ENCODE assay signal across 23 cellular contexts in genomic region chrY:7654985-7655384, GRCh38.
"Had no signal": no experiment of that assay in that cellular context is flagged by ENCODE, and none has a peak within 500 bp of the region (broad histone marks: within the 10 kb centered on the region; RNA-seq: fewer than 3 reads in every experiment).

No MANE protein-coding gene starts in this region.

- H3K4me1 ChIP-seq: esophagus squamous epithelium, heart right ventricle, left lung, prostate gland, right atrium auricular region, stomach, thyroid gland, vagina had no signal

- ATAC-seq: effector memory CD8-positive, alpha-beta T cell; heart right ventricle; left cardiac atrium; left lung; naive thymus-derived CD8-positive, alpha-beta T cell; sciatic nerve; stimulated activated effector memory CD8-positive, alpha-beta T cell treated with anti-CD3 and anti-CD28 coated beads, Interleukin-12 subunit alpha, Interleukin-12 subunit beta, amount 100 ng/mL, for 72 hours had no signal

- H3K36me3 ChIP-seq: esophagus squamous epithelium, heart right ventricle, left lung, prostate gland, right atrium auricular region, stomach, thyroid gland, vagina had no signal

- H3K27me3 ChIP-seq: esophagus squamous epithelium, heart right ventricle, left lung, right atrium auricular region, stomach, thyroid gland, vagina had no signal

- H3K4me3 ChIP-seq: esophagus squamous epithelium, heart right ventricle, left lung, prostate gland, right atrium auricular region, stomach, thyroid gland, vagina had no signal

- H3K27ac ChIP-seq: esophagus squamous epithelium, heart right ventricle, left lung, prostate gland, right atrium auricular region, stomach, thyroid gland, vagina had no signal

- DNase-seq: effector memory CD8-positive, alpha-beta T cell; erythroblast; esophagus squamous epithelium; foreskin melanocyte; glutamatergic neuron; heart right ventricle; hippocampal formation; left cardiac atrium; left lung; naive thymus-derived CD8-positive, alpha-beta T cell; nephron progenitor cell; nucleus accumbens; stimulated activated CD4-positive, alpha-beta T cell treated with anti-CD3 and anti-CD28 coated beads, Interleukin-2, amount 100 ng/mL, for 24 hours; stimulated activated CD4-positive, alpha-beta T cell treated with anti-CD3 and anti-CD28 coated beads, Interleukin-4, amount 100 ng/mL, for 24 hours; stimulated activated naive CD4-positive, alpha-beta T cell treated with Interleukin-2 at 50 U/mL for 16 hours; stomach; thyroid gland; trophoblast cell had no signal

- H3K9me3 ChIP-seq: esophagus squamous epithelium, heart right ventricle, left lung, prostate gland, right atrium auricular region, stomach, thyroid gland, vagina had no signal
